In the genomic region with DNA sequence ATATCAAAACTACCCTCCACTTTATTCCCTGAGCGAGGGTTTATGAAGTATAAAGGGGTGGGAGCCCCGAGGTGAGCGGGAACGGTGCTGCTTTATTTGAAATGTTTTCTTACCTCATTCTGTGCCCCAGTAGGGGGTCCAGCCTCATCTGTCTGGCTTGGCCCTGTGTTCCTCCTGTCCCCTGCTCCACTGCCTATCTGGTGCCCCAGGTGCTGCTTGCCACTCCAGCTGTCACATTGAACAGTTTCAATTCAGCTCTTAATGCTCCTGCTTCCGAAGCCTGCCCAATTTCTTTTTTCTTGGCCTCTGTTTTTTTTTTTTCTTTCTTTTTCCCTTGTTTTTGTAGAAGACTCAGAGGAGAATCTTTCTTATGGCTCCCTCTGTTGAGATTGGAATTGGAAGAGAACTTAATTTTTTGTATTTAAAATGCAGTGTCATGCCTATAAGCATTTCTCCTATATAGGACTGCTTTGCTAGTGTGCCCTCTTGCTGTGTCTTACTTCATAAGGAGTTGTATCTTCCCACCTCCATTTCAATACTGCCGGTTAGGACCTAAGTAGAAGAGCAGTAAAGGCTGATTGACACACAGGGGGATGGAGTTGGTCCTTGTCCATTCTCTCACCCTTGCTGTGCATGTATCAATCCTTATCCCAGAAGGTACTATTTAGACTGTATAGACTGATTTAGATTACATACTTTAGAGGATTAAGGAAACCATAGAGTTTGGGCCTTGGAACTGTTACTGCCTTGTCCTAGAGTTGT, we compare ENCODE assay signal across 8 cellular contexts. TPM values are rescaled to one million over a fixed set of nuclear protein-coding genes. Genes with fewer than 3 reads are reported as not detected.
A peak's percentile ranks its signal among the peaks of the same experiment; 100 is the strongest.
DNase-seq lines count a peak whose midpoint lies in the region; TF ChIP-seq lines count a peak whose summit lies in the region.

No MANE protein-coding gene starts in this region.

- peak; percentile 51 for DNase-seq in NCI-H748 (lab: John Stamatoyannopoulos, UW; ENCODE audit: unreplicated experiment)
- no peak for DNase-seq in NCI-H748 treated with DMSO at 0.1 percent for 48 hours (lab: John Stamatoyannopoulos, UW)
- DNase-seq in SJCRH30: no peak
- peak; percentile 6 for DNase-seq in fibroblast of villous mesenchyme (ENCODE audit: low read depth)
- no peak for DNase-seq in C1 segment of cervical spinal cord (lab: John Stamatoyannopoulos, UW)
- no peak for DNase-seq in kidney glomerular epithelial cell (lab: John Stamatoyannopoulos, UW)
- no peak for DNase-seq in ecto neural progenitor cell (ENCODE audit: low spot score)

- H3K27me3 ChIP-seq in SJCRH30 (no peaks in the 10 kb centered on the region), skeletal muscle satellite cell (ENCODE audit: control insufficient read depth, insufficient read depth, low read length) (no peaks in the 10 kb centered on the region)

- H3K4me2 ChIP-seq in skeletal muscle satellite cell (ENCODE audit: low read length): peak overlapping the region; percentile 85

- H3K36me3 ChIP-seq in SJCRH30 (peaks cover 36% of the 10 kb centered on the region), skeletal muscle satellite cell (ENCODE audit: insufficient read depth, low read length) (peaks cover 23% of the 10 kb centered on the region)

- no peaks in the 10 kb centered on the region for H3K9me3 ChIP-seq in SJCRH30 (replicated peaks)
- H3K9me3 ChIP-seq in skeletal muscle satellite cell (replicated peaks; ENCODE audit: low read length): no peaks in the 10 kb centered on the region

- H3K4me1 ChIP-seq in SJCRH30 (peaks cover 3% of the 10 kb centered on the region; the same call in 1 of the 2 replicates), skeletal muscle satellite cell (ENCODE audit: control insufficient read depth, insufficient read depth, low read length) (peaks cover 27% of the 10 kb centered on the region)

- H3K27ac ChIP-seq in SJCRH30: no peak overlapping the region

- H3K4me3 ChIP-seq in SJCRH30 (peak overlapping the region; percentile 86), fibroblast of villous mesenchyme (ENCODE audit: low read depth, low read length) (peak overlapping the region; percentile 89), skeletal muscle satellite cell (ENCODE audit: low read length) (peak overlapping the region; percentile 79)

- H3K9ac ChIP-seq in skeletal muscle satellite cell (ENCODE audit: low read depth, low read length): peak overlapping the region; percentile 95

- no peak for TF ChIP-seq CTCF in fibroblast of villous mesenchyme (IDR thresholded peaks at IDR 0.05; ENCODE audit: insufficient read depth, low read depth, low read length)

RNA-seq across cellular contexts. Expression of a gene that starts 2.3 kb away (rescaled TPM):
- total RNA-seq in SJCRH30 (2014; rRNA removed; shearing (Covaris generic)): 52.7 and 53.1 TPM in 2 replicates
- total RNA-seq in fibroblast of villous mesenchyme: 17.7 and 23.7 TPM in 2 replicates
- 15.7 and 17.2 TPM in 2 replicates for total RNA-seq in skeletal muscle satellite cell (2012; rRNA removed)

Comparison
In these comparisons a context has a peak if more than half of its experiments do, and no peak if none do; other contexts are left out.
1. DNase-seq: peak in NCI-H748 (single experiment) and fibroblast of villous mesenchyme (single experiment); none in NCI-H748 treated with DMSO at 0.1 percent for 48 hours (single experiment), SJCRH30 (0 of 2), C1 segment of cervical spinal cord (0 of 14), kidney glomerular epithelial cell (single experiment) and ecto neural progenitor cell (single experiment).
2. Peak in every context shown above with its lines, with median percentiles within 50 percentile points of each other: H3K4me3 ChIP-seq.